In the genomic region with DNA sequence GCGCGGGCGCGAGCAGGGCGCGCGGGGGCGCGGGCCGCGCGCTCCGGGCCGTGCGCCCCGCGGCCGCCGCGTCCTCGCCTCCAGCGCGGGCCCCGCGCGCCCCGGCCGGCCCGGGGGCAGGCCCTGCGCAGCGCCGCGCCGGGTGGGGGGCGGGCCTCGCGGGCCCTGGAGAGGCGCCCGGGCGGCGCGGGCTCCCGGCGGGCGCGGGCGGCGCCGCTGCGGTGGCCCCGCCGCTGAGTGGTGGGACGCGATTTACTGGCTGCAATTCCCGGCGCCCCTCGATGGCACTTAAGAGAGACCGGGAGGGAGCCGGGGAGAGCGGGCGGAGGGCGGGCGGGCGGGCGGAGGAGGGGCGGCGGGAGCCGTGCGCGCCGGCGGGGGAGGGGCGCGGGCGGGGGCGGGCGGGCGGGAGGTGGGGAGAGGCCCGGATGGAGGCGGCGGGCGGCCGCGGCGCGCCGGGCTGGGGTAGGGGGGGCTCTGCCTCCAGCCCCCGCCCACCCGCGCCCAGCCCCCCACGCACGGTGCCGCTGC, we compare ENCODE assay signal across 9 cellular contexts.
DNase-seq lines count a peak whose midpoint lies in the region; ATAC-seq, FAIRE-seq and TF ChIP-seq lines count a peak whose summit lies in the region.
"Had no signal": no experiment of that assay in that cellular context is flagged by ENCODE, and none has a peak within 500 bp of the region (broad histone marks: within the 10 kb centered on the region; RNA-seq: fewer than 3 reads in every experiment).

No MANE protein-coding gene starts in this region.

- H3K9me3 Mint-ChIP-seq in activated CD8-positive, alpha-beta memory T cell treated with anti-CD3 and anti-CD28 coated beads, Interleukin-2, amount 10 ng/mL, durations not matched to agents 7 days and 5 days (ENCODE audit: low read depth), result no peaks in the 10 kb centered on the region

- TF ChIP-seq CTCF in left ventricle myocardium inferior (IDR thresholded peaks at IDR 0.05; ENCODE audit: borderline replicate concordance) (no peak), tibial nerve (IDR thresholded peaks at IDR 0.05) (no peak)

- DNase-seq in activated CD8-positive, alpha-beta memory T cell treated with anti-CD3 and anti-CD28 coated beads, Interleukin-2, amount 10 ng/mL, durations not matched to agents 7 days and 5 days, result no peak
- DNase-seq in activated CD8-positive, alpha-beta memory T cell treated with anti-CD3 and anti-CD28 coated beads, Interleukin-2, amount 50 U/mL, for 48 hours, result no peak
- DNase-seq in left ventricle myocardium inferior (no peak), tibial nerve (ENCODE audit: low spot score in 2 of 2) (no peak), GM19239 (ENCODE audit: insufficient read length, low spot score) (no peak)

- H3K4me3 ChIP-seq in left ventricle myocardium inferior (peak overlapping the region; percentile 59), tibial nerve (peak overlapping the region in 3 of 4 donors; percentile 18 to 53 (median 20))

- no peak overlapping the region for H3K4me3 Mint-ChIP-seq in activated CD8-positive, alpha-beta memory T cell treated with anti-CD3 and anti-CD28 coated beads, Interleukin-2, amount 10 ng/mL, durations not matched to agents 7 days and 5 days

- FAIRE-seq in GM19239 (lab: Jason Lieb, UNC), result no peak

- H3K27ac ChIP-seq in left ventricle myocardium inferior (replicated peaks) (peak overlapping the region; percentile 63), tibial nerve (peak overlapping the region in 1 of 4 donors; percentile 4)
- H3K27ac ChIP-seq: parathyroid adenoma had no signal

- peaks cover 24% of the 10 kb centered on the region for H3K27me3 Mint-ChIP-seq in activated CD8-positive, alpha-beta memory T cell treated with anti-CD3 and anti-CD28 coated beads, Interleukin-2, amount 10 ng/mL, durations not matched to agents 7 days and 5 days

- 4% methylated on average over 22 of the region's 93 CpGs; no CpG with 5 or more reads in 1 of the 2 donors for WGBS in tibial nerve, 2 donors

- H3K27ac Mint-ChIP-seq in activated CD8-positive, alpha-beta memory T cell treated with anti-CD3 and anti-CD28 coated beads, Interleukin-2, amount 10 ng/mL, durations not matched to agents 7 days and 5 days, result no peak overlapping the region

- H3K9me3 ChIP-seq in left ventricle myocardium inferior (replicated peaks) (no peaks in the 10 kb centered on the region), tibial nerve (no peaks in the 10 kb centered on the region)

- H3K27me3 ChIP-seq in left ventricle myocardium inferior (ENCODE audit: low read depth) (peaks cover 53% of the 10 kb centered on the region), tibial nerve (peaks cover 0 to 15% of the 10 kb centered on the region in 2 donors)

- no peak for TF ChIP-seq EP300 in tibial nerve (IDR thresholded peaks at IDR 0.05)

- H3K4me1 ChIP-seq in left ventricle myocardium inferior (peaks cover 16% of the 10 kb centered on the region), tibial nerve (peaks cover 0 to 28% (median 0%) of the 10 kb centered on the region in 4 donors)
- H3K4me1 ChIP-seq: parathyroid adenoma had no signal

- ATAC-seq in activated CD8-positive, alpha-beta memory T cell treated with anti-CD3 and anti-CD28 coated beads, Interleukin-2, amount 10 ng/mL, durations not matched to agents 7 days and 5 days, result peak; percentile 57
- ATAC-seq in SK-N-SH treated with all-trans-retinoic acid at 6 μM for 48 hours, result peak; percentile 18; the same call in 1 of the 3 replicates
- no peak for ATAC-seq in HG02840 (IDR thresholded peaks at IDR 0.05; ENCODE audit: low FRiP score, unreplicated experiment)
- no peak for ATAC-seq in HG02852 (IDR thresholded peaks at IDR 0.05; ENCODE audit: unreplicated experiment)

- H3K36me3 ChIP-seq in left ventricle myocardium inferior, result no peaks in the 10 kb centered on the region
- no peaks in the 10 kb centered on the region for H3K36me3 ChIP-seq in tibial nerve

- CTCF ChIA-PET in activated CD8-positive, alpha-beta memory T cell treated with anti-CD3 and anti-CD28 coated beads, Interleukin-2, amount 10 ng/mL, durations not matched to agents 7 days and 5 days (lab: Charles Lee), result no interaction called here

- H3K36me3 Mint-ChIP-seq in activated CD8-positive, alpha-beta memory T cell treated with anti-CD3 and anti-CD28 coated beads, Interleukin-2, amount 10 ng/mL, durations not matched to agents 7 days and 5 days, result no peaks in the 10 kb centered on the region

- no peak for TF ChIP-seq POLR2A in tibial nerve (IDR thresholded peaks at IDR 0.05)

- H3K4me1 Mint-ChIP-seq in activated CD8-positive, alpha-beta memory T cell treated with anti-CD3 and anti-CD28 coated beads, Interleukin-2, amount 10 ng/mL, durations not matched to agents 7 days and 5 days, result no peaks in the 10 kb centered on the region

- intact Hi-C loops in left ventricle myocardium inferior (cut with micrococcal nuclease), result no loop called here

TF ChIP-seq in SK-N-SH treated with all-trans-retinoic acid at 6 μM for 48 hours, 23 proteins besides CTCF, POLR2A, EP300 and RAD21:
- no peak for TF ChIP-seq OSR1 (CRISPR knock-in tag; IDR thresholded peaks at IDR 0.05)
- no peak for TF ChIP-seq ESRRG (CRISPR knock-in tag; IDR thresholded peaks at IDR 0.05)

Comparison
In these comparisons a context has a peak if more than half of its experiments do, and no peak if none do; other contexts are left out.
1. ATAC-seq: peak in activated CD8-positive, alpha-beta memory T cell treated with anti-CD3 and anti-CD28 coated beads, Interleukin-2, amount 10 ng/mL, durations not matched to agents 7 days and 5 days (single experiment) and SK-N-SH treated with all-trans-retinoic acid at 6 μM for 48 hours (single experiment); none in HG02840 (single experiment) and HG02852 (single experiment).